Comparison of ENCODE assay signal across 8 cellular contexts in the genomic region with DNA sequence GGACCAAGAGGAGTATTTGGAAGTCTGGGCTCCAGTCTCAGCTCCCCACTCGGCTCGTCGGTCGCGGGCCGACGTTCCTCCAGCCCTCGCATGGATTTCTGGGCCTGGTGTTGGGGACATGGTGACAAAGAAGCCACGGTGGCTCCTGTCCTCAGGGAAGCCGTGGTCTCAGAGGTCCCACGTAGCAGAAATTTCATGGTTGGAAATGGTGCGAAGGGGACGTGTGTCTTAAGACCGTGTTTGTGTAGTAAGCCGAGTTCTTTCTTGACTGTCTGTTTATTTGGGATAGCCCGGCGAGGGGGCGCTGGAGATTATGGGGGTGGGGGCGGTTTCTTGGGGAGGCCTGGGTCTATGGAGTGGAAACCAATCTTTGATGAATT. TPM values are rescaled to one million over a fixed set of nuclear protein-coding genes. Genes with fewer than 3 reads are reported as not detected.
A peak's percentile ranks its signal among the peaks of the same experiment; 100 is the strongest.
DNase-seq lines count a peak whose midpoint lies in the region; ATAC-seq and TF ChIP-seq lines count a peak whose summit lies in the region.

No MANE protein-coding gene starts in this region.

- H3K27ac Mint-ChIP-seq in chondrocyte (ENCODE audit: unreplicated experiment) (no peak overlapping the region), mesothelial cell of epicardium (peak overlapping the region; percentile 61)

- H3K27me3 Mint-ChIP-seq in chondrocyte (ENCODE audit: low read depth) (peaks cover 54% of the 10 kb centered on the region), mesothelial cell of epicardium (ENCODE audit: low read depth) (peaks cover 84% of the 10 kb centered on the region)

- peaks cover 42% of the 10 kb centered on the region for H3K27me3 ChIP-seq in MG63

- H3K4me3 Mint-ChIP-seq in chondrocyte (ENCODE audit: unreplicated experiment) = peak overlapping the region; percentile 73
- peak overlapping the region; percentile 74 for H3K4me3 Mint-ChIP-seq in mesothelial cell of epicardium

- H3K4me3 ChIP-seq in MG63 = peak overlapping the region; percentile 43

- H3K9me3 Mint-ChIP-seq in chondrocyte (ENCODE audit: low read depth) (no peaks in the 10 kb centered on the region), mesothelial cell of epicardium (no peaks in the 10 kb centered on the region)

- TF ChIP-seq CTCF in chondrocyte (IDR thresholded peaks at IDR 0.05) = no peak
- no peak for TF ChIP-seq CTCF in mesothelial cell of epicardium (IDR thresholded peaks at IDR 0.05; ENCODE audit: unreplicated experiment)
- TF ChIP-seq CTCF in GM10266 (IDR thresholded peaks at IDR 0.05; ENCODE audit: control insufficient read depth, insufficient read depth, low read depth, missing control alignments) = no peak

- ATAC-seq in GM19328 (IDR thresholded peaks at IDR 0.05; ENCODE audit: unreplicated experiment) = no peak
- ATAC-seq in GM19351 (IDR thresholded peaks at IDR 0.05; ENCODE audit: unreplicated experiment) = no peak

- H3K36me3 ChIP-seq in MG63 = no peaks in the 10 kb centered on the region

- DNase-seq in Daoy (ENCODE audit: low read depth) (peak; percentile 11), MG63 (no peak), chondrocyte (ENCODE audit: low spot score) (no peak), mesothelial cell of epicardium (ENCODE audit: low spot score in 2 of 2, unreplicated experiment in 2 of 2) (no peak), GM10266 (ENCODE audit: extremely low spot score) (no peak), AG08395 (ENCODE audit: low spot score) (no peak)

- H3K4me1 Mint-ChIP-seq in chondrocyte (ENCODE audit: low read depth) = peaks cover 11% of the 10 kb centered on the region
- H3K4me1 Mint-ChIP-seq in mesothelial cell of epicardium = peaks cover 17% of the 10 kb centered on the region

- H3K9me3 ChIP-seq in MG63 = no peaks in the 10 kb centered on the region

- no peaks in the 10 kb centered on the region for H3K36me3 Mint-ChIP-seq in chondrocyte (ENCODE audit: low read depth)
- H3K36me3 Mint-ChIP-seq in mesothelial cell of epicardium = no peaks in the 10 kb centered on the region

RNA-seq across cellular contexts. Expression of gene MAP3K7, which starts 23.4 kb away (rescaled TPM):
- 16.8 and 19.1 TPM in 2 replicates for total RNA-seq in Daoy (2014; rRNA removed; shearing (Covaris generic))
- 25.6 and 34.0 TPM in 2 replicates for total RNA-seq in MG63 (2014; rRNA removed; shearing (Covaris generic); ENCODE audit: low replicate concordance)
- total RNA-seq in chondrocyte = 25.2 to 31.1 TPM (median 26.0 TPM) in 3 replicates
- 34.7 to 35.9 TPM (median 35.6 TPM) in 3 replicates for total RNA-seq in mesothelial cell of epicardium
